In the genomic region with DNA sequence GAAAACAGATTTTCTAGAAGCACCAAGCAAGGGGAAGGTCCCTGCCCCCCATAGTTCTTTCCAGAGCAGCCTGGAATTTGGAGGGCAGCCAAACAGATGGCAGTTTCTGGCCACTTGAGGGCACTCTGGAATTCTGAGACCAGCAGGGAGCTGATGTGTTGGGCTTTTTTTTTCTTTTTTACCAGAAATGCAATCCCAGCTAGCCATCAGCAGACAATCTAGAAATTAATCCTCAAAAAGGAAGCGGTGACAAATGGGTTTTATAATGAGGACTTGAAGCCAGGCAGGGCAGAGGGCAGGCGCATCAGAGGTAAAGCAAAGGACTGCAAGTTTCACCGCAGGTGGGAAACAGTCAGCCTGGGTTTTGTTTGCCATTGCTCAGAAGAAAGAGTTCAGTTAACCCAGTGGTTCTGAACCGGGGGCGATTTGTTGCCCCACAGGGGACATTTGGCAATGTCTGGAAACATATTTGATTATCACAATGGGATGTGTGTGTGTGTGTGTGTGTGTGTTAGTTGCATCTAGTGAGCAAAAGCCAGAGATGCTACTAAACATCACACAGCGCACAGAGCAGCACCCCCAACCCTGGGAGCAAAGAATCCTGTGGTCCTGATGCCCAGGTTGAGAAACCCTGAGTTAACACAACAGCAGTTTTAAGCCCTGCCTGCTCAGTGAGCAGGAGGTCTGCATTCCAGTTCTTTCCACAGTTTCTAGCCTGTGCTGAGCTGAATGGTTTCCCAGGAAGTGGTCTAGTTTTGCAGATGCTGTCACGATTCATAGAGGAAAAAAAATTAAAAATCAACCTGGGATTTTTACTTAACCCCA, we compare ENCODE assay signal across 8 cellular contexts.
DNase-seq lines count a peak whose midpoint lies in the region; ATAC-seq and TF ChIP-seq lines count a peak whose summit lies in the region.

No MANE protein-coding gene starts in this region.

- H3K27ac Mint-ChIP-seq in CD4-positive, alpha-beta memory T cell: no peak overlapping the region

- H3K36me3 ChIP-seq in HEK293 (ENCODE audit: control insufficient read depth in 2 of 2, insufficient read depth in 1 of 2, low read length in 2 of 2) (no peaks in the 10 kb centered on the region), heart left ventricle (no peaks in the 10 kb centered on the region), prostate gland (no peaks in the 10 kb centered on the region)
- H3K36me3 ChIP-seq in CD4-positive, alpha-beta memory T cell (ENCODE audit: insufficient read depth, low read length): no peaks in the 10 kb centered on the region

- H3K4me1 Mint-ChIP-seq in CD4-positive, alpha-beta memory T cell: peaks cover 0 to 9% (median 0%) of the 10 kb centered on the region in 4 donors

- ATAC-seq in heart left ventricle (peak in 3 of 4 donors; percentile 62 to 76 (median 76)), GM18502 (IDR thresholded peaks at IDR 0.05; ENCODE audit: poor library complexity, unreplicated experiment) (no peak)

- H3K27me3 ChIP-seq in heart left ventricle (peaks cover 0 to 8% (median 0%) of the 10 kb centered on the region in 9 donors), prostate gland (replicated peaks; ENCODE audit: insufficient read depth) (no peaks in the 10 kb centered on the region)
- H3K27me3 ChIP-seq in CD4-positive, alpha-beta memory T cell (ENCODE audit: insufficient read depth, low read length): no peaks in the 10 kb centered on the region

- H3K27me3 Mint-ChIP-seq in CD4-positive, alpha-beta memory T cell: no peaks in the 10 kb centered on the region

- TF ChIP-seq CTCF in HEK293 (tag by site-specific recombination; IDR thresholded peaks at IDR 0.05) (peak; percentile 41; the same call in 1 of the 2 replicates), heart left ventricle (IDR thresholded peaks at IDR 0.05) (peak; percentile 49 to 84 (median 74)), prostate gland (IDR thresholded peaks at IDR 0.05) (peak; percentile 58 to 78 (median 69))

- no peaks in the 10 kb centered on the region for H3K36me3 Mint-ChIP-seq in CD4-positive, alpha-beta memory T cell

- intact Hi-C loops in heart left ventricle (cut with DNase I) (loop anchor here (2.0 to 10.0 kb wide), 11 partner anchors 78 to 872 kb away; partner anchors contain the start of gene RYBP (in 3 of the 10)), prostate gland (cut with DNase I) (loop anchor here (5.0 to 10.0 kb wide), 5 partner anchors 81 to 867 kb away; partner anchors contain the start of genes EIF4E3 and RYBP)
- intact Hi-C loops in CD4-positive, alpha-beta memory T cell (cut with micrococcal nuclease): loop anchor here (10.0 kb wide), 1 partner anchor 869 kb away; no protein-coding TSS in a partner anchor

- H3K27ac ChIP-seq in HEK293 (ENCODE audit: extremely low read depth, low read depth, low read length) (peak overlapping the region; percentile 34; the same call in 1 of the 2 replicates), heart left ventricle (no peak overlapping the region), prostate gland (no peak overlapping the region)
- H3K27ac ChIP-seq in CD4-positive, alpha-beta memory T cell (ENCODE audit: low read depth, low read length): no peak overlapping the region

- TF ChIP-seq POLR2A in heart left ventricle (IDR thresholded peaks at IDR 0.05) (no peak), prostate gland (IDR thresholded peaks at IDR 0.05) (no peak)

- peaks cover 0 to 1% (median 0%) of the 10 kb centered on the region in 8 donors for H3K9me3 Mint-ChIP-seq in CD4-positive, alpha-beta memory T cell

- H3K4me3 ChIP-seq in HEK293 (ENCODE audit: low read depth, low read length): no peak overlapping the region
- no peak overlapping the region for H3K4me3 ChIP-seq in heart left ventricle
- no peak overlapping the region for H3K4me3 ChIP-seq in prostate gland
- no peak overlapping the region for H3K4me3 ChIP-seq in CD4-positive, alpha-beta memory T cell (ENCODE audit: low read length in 2 of 2)

- 17 to 34% (median 31%) methylated on average over 6 to 7 of the region's 7 CpGs for WGBS in heart left ventricle, 4 donors
- 36% methylated on average over 7 of the region's 7 CpGs for WGBS in prostate gland

- H3K4me3 Mint-ChIP-seq in CD4-positive, alpha-beta memory T cell: peak overlapping the region in 1 of 8 donors; percentile 24

- H3K9me3 ChIP-seq in HEK293 (ENCODE audit: control insufficient read depth, insufficient read depth, low read depth, low read length) (no peaks in the 10 kb centered on the region), heart left ventricle (no peaks in the 10 kb centered on the region), prostate gland (no peaks in the 10 kb centered on the region)
- no peaks in the 10 kb centered on the region for H3K9me3 ChIP-seq in CD4-positive, alpha-beta memory T cell (ENCODE audit: control insufficient read depth in 1 of 2, low read length in 2 of 2)

- CTCF ChIA-PET in HEK293 (lab: Yijun Ruan, JAX): interaction anchor here (0.5 to 1.9 kb wide), 12 partner anchors 12 to 1898 kb away, joined by 3 to 10 read pairs (median 3); partner anchors contain the start of gene SHQ1
- CTCF ChIA-PET in CD4-positive, alpha-beta memory T cell (lab: Charles Lee; ENCODE audit: partially characterized antibody): interaction anchor here (1.2 to 1.4 kb wide), 2 partner anchors 710 to 867 kb away, joined by 3 to 4 read pairs; no protein-coding TSS in a partner anchor

- 0 out of 2 replicates have a peak, but pooled peaks cover 5% of the 10 kb centered on the region for H3K4me1 ChIP-seq in HEK293 (ENCODE audit: control insufficient read depth, insufficient read depth, low read length)
- peaks cover 0 to 10% (median 5%) of the 10 kb centered on the region in 12 donors for H3K4me1 ChIP-seq in heart left ventricle
- H3K4me1 ChIP-seq in prostate gland (replicated peaks): no peaks in the 10 kb centered on the region
- H3K4me1 ChIP-seq in CD4-positive, alpha-beta memory T cell (ENCODE audit: insufficient read depth, low read length): no peaks in the 10 kb centered on the region

- POLR2A ChIA-PET in HEK293 (lab: Yijun Ruan, JAX): no interaction called here
- POLR2A ChIA-PET in CD4-positive, alpha-beta memory T cell (lab: Charles Lee; ENCODE audit: partially characterized antibody): no interaction called here

- DNase-seq in DMS114 treated with DMSO at 0.1 percent for 48 hours (lab: John Stamatoyannopoulos, UW; ENCODE audit: unreplicated experiment) (peak; percentile 2), NCI-H524 (lab: John Stamatoyannopoulos, UW) (peak; percentile 88 to 95), heart left ventricle (peak; percentile 62 to 75 (median 72)), prostate gland (ENCODE audit: low spot score) (peak; percentile 67)
- peak; percentile 23 for DNase-seq in activated naive CD4-positive, alpha-beta T cell treated with anti-CD3 and anti-CD28 coated beads, Interleukin-2, amount 50 U/mL, for 16 hours
- no peak for DNase-seq in CD4-positive, alpha-beta memory T cell

TF ChIP-seq in HEK293, 187 proteins besides CTCF, POLR2A, EP300 and RAD21 (continues in another document):
- TF ChIP-seq ZBTB17 (tag by site-specific recombination; IDR thresholded peaks at IDR 0.05): no peak
- TF ChIP-seq ZNF654 (tag by site-specific recombination; IDR thresholded peaks at IDR 0.05; ENCODE audit: low read depth): peak; percentile 84
- TF ChIP-seq ZNF19 (tag by site-specific recombination; IDR thresholded peaks at IDR 0.05; ENCODE audit: low read depth): no peak
- TF ChIP-seq, protein P1, sequence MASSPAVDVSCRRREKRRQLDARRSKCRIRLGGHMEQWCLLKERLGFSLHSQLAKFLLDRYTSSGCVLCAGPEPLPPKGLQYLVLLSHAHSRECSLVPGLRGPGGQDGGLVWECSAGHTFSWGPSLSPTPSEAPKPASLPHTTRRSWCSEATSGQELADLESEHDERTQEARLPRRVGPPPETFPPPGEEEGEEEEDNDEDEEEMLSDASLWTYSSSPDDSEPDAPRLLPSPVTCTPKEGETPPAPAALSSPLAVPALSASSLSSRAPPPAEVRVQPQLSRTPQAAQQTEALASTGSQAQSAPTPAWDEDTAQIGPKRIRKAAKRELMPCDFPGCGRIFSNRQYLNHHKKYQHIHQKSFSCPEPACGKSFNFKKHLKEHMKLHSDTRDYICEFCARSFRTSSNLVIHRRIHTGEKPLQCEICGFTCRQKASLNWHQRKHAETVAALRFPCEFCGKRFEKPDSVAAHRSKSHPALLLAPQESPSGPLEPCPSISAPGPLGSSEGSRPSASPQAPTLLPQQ (tag by site-specific recombination; IDR thresholded peaks at IDR 0.05): no peak
- no peak for TF ChIP-seq TRIM28 (IDR thresholded peaks at IDR 0.05; ENCODE audit: borderline replicate concordance, low read length)
- no peak for TF ChIP-seq ZNF138 (tag by site-specific recombination; IDR thresholded peaks at IDR 0.05; ENCODE audit: borderline replicate concordance)
- TF ChIP-seq ZXDB (tag by site-specific recombination; IDR thresholded peaks at IDR 0.05): no peak
- TF ChIP-seq ZNF677 (tag by site-specific recombination; IDR thresholded peaks at IDR 0.05): no peak
- TF ChIP-seq SCRT1 (tag by site-specific recombination; IDR thresholded peaks at IDR 0.05; ENCODE audit: borderline replicate concordance): no peak
- TF ChIP-seq, protein P2, sequence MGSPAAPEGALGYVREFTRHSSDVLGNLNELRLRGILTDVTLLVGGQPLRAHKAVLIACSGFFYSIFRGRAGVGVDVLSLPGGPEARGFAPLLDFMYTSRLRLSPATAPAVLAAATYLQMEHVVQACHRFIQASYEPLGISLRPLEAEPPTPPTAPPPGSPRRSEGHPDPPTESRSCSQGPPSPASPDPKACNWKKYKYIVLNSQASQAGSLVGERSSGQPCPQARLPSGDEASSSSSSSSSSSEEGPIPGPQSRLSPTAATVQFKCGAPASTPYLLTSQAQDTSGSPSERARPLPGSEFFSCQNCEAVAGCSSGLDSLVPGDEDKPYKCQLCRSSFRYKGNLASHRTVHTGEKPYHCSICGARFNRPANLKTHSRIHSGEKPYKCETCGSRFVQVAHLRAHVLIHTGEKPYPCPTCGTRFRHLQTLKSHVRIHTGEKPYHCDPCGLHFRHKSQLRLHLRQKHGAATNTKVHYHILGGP (tag by site-specific recombination; IDR thresholded peaks at IDR 0.05): no peak
- peak; percentile 40; the same call in 1 of the 2 replicates for TF ChIP-seq SP7 (tag by site-specific recombination; IDR thresholded peaks at IDR 0.05)
- TF ChIP-seq, protein P3, sequence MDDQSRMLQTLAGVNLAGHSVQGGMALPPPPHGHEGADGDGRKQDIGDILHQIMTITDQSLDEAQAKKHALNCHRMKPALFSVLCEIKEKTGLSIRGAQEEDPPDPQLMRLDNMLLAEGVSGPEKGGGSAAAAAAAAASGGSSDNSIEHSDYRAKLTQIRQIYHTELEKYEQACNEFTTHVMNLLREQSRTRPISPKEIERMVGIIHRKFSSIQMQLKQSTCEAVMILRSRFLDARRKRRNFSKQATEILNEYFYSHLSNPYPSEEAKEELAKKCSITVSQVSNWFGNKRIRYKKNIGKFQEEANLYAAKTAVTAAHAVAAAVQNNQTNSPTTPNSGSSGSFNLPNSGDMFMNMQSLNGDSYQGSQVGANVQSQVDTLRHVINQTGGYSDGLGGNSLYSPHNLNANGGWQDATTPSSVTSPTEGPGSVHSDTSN (CRISPR knock-in tag; IDR thresholded peaks at IDR 0.05): no peak
- no peak for TF ChIP-seq ZNF140 (tag by site-specific recombination; IDR thresholded peaks at IDR 0.05)
- TF ChIP-seq ZNF560 (tag by site-specific recombination; IDR thresholded peaks at IDR 0.05; ENCODE audit: borderline replicate concordance): no peak

Comparison
In these comparisons a context has a peak if more than half of its experiments do, and no peak if none do; other contexts are left out.
1. DNase-seq: peak in DMS114 treated with DMSO at 0.1 percent for 48 hours (single experiment), NCI-H524 (2 of 2), activated naive CD4-positive, alpha-beta T cell treated with anti-CD3 and anti-CD28 coated beads, Interleukin-2, amount 50 U/mL, for 16 hours (single experiment), heart left ventricle (5 of 5) and prostate gland (single experiment); none in CD4-positive, alpha-beta memory T cell (0 of 5).
2. Peak in every context shown above with its lines, with median percentiles within 50 percentile points of each other: CTCF ChIP-seq.